Comparison of ENCODE assay signal across 11 cellular contexts in genomic region chr1:225939097-225939938, GRCh38. TPM values are rescaled to one million over a fixed set of nuclear protein-coding genes. Genes with fewer than 3 reads are reported as not detected.
DNase-seq lines count a peak whose midpoint lies in the region; ATAC-seq and TF ChIP-seq lines count a peak whose summit lies in the region.
"Not testable (repeated sequence)": the region's sequence is repeated elsewhere in the genome, so short reads cannot be mapped to it uniquely, and the experiment has no call there.
"Had no signal": no experiment of that assay in that cellular context is flagged by ENCODE, and none has a peak within 500 bp of the region (broad histone marks: within the 10 kb centered on the region; RNA-seq: fewer than 3 reads in every experiment).

No MANE protein-coding gene starts in this region.

- H3K14ac ChIP-seq in mesenchymal stem cell (ENCODE audit: low read length in 2 of 2); trophoblast cell (ENCODE audit: low read length): not testable (repeated sequence)

- H2BK12ac ChIP-seq in mesenchymal stem cell (ENCODE audit: low read length in 2 of 2); trophoblast cell (ENCODE audit: low read length): not testable (repeated sequence)

- H2AFZ ChIP-seq in mesenchymal stem cell (ENCODE audit: low read depth, low read length) = not testable (repeated sequence)
- peak overlapping the region; percentile 24 for H2AFZ ChIP-seq in trophoblast cell (ENCODE audit: insufficient read depth, low read length, poor library complexity)

- TF ChIP-seq POLR2A in stomach (IDR thresholded peaks at IDR 0.05) = not testable (repeated sequence)

- in situ Hi-C loops in brain microvascular endothelial cell (cut with HindIII; ENCODE audit: low pct_ligation_motif_present, low sequenced_read_pairs) = not testable (repeated sequence)

- not testable (repeated sequence) for H3K79me1 ChIP-seq in mesenchymal stem cell (replicated peaks; ENCODE audit: low read length, poor library complexity, severe bottlenecking); trophoblast cell (ENCODE audit: low read length)

- not testable (repeated sequence) for H4K12ac ChIP-seq in trophoblast cell (ENCODE audit: low read depth, low read length)

- peak overlapping the region; percentile 78 for H3K9ac ChIP-seq in HUES6 (ENCODE audit: low read length)
- H3K9ac ChIP-seq in mesenchymal stem cell (ENCODE audit: low read length); trophoblast cell (ENCODE audit: low read length): not testable (repeated sequence)

- H3K4me1 ChIP-seq in HUES6 (ENCODE audit: control insufficient read depth, insufficient read depth, low read length) (peaks cover 38% of the 10 kb centered on the region), trophoblast cell (ENCODE audit: control insufficient read depth in 1 of 2, insufficient read depth in 2 of 2, low read length in 2 of 2) (peaks cover 3 to 12% of the 10 kb centered on the region in 2 experiments), stomach (peaks cover 6 to 23% (median 12%) of the 10 kb centered on the region in 4 donors)
- not testable (repeated sequence) for H3K4me1 ChIP-seq in mesenchymal stem cell (ENCODE audit: control insufficient read depth, insufficient read depth, low read depth, low read length)

- H3K27me3 ChIP-seq in HUES6 (ENCODE audit: control insufficient read depth, insufficient read depth, low read length); brain microvascular endothelial cell (replicated peaks); trophoblast cell (ENCODE audit: insufficient read depth, low read length); stomach: not testable (repeated sequence)
- H3K27me3 ChIP-seq in mesenchymal stem cell (ENCODE audit: control insufficient read depth in 1 of 2, insufficient read depth in 1 of 2, low read length in 2 of 2) = peaks cover 0 to 14% of the 10 kb centered on the region in 2 experiments

- H3K36me3 ChIP-seq in HUES6 (ENCODE audit: control insufficient read depth, insufficient read depth, low read length); brain microvascular endothelial cell (replicated peaks); mesenchymal stem cell (ENCODE audit: control insufficient read depth in 1 of 2, insufficient read depth in 2 of 2, low read depth in 1 of 2, low read length in 2 of 2); trophoblast cell (ENCODE audit: control insufficient read depth in 1 of 2, insufficient read depth in 2 of 2, low read length in 2 of 2); stomach: not testable (repeated sequence)

- not testable (repeated sequence) for H3K9me3 ChIP-seq in HUES6 (ENCODE audit: control insufficient read depth, insufficient read depth, low read depth, low read length); mesenchymal stem cell (ENCODE audit: control insufficient read depth, low read length); trophoblast cell (ENCODE audit: insufficient read depth, low read depth, low read length); stomach

- not testable (repeated sequence) for H3K79me2 ChIP-seq in trophoblast cell (ENCODE audit: control insufficient read depth, insufficient read depth, low read length, poor library complexity)

- H2BK5ac ChIP-seq in mesenchymal stem cell (ENCODE audit: low read depth, low read length, poor library complexity, severe bottlenecking); trophoblast cell (ENCODE audit: low read depth, low read length, poor library complexity): not testable (repeated sequence)

- H4K8ac ChIP-seq in mesenchymal stem cell (ENCODE audit: low read length) = peak overlapping the region; percentile 53
- not testable (repeated sequence) for H4K8ac ChIP-seq in trophoblast cell (ENCODE audit: low read depth, low read length)

- not testable (repeated sequence) for H3K23ac ChIP-seq in mesenchymal stem cell (ENCODE audit: low read length in 2 of 2); trophoblast cell (ENCODE audit: low read length)

- H3K4ac ChIP-seq in mesenchymal stem cell (ENCODE audit: low read depth in 1 of 2, low read length in 2 of 2); trophoblast cell (ENCODE audit: low read depth, low read length): not testable (repeated sequence)

- intact Hi-C loops in left cardiac atrium (cut with DNase I); stomach (cut with DNase I; ENCODE audit: low total_unique reads): not testable (repeated sequence)

- WGBS in mesenchymal stem cell = 75% methylated on average over 14 of the region's 69 CpGs
- WGBS in trophoblast cell (ENCODE audit: extremely low coverage, insufficient coverage, insufficient read length) = no CpG with 5 or more reads among the region's 69 CpGs
- WGBS in stomach, 5 donors = 34 to 95% (median 38%) methylated on average over 7 to 63 of the region's 69 CpGs

- H3K18ac ChIP-seq in mesenchymal stem cell (ENCODE audit: low read depth in 1 of 2, low read length in 2 of 2); trophoblast cell (ENCODE audit: low read length): not testable (repeated sequence)

- H2BK120ac ChIP-seq in mesenchymal stem cell (ENCODE audit: low read depth, low read length); trophoblast cell (ENCODE audit: insufficient read depth, low read length, poor library complexity): not testable (repeated sequence)

- peak overlapping the region; percentile 54 for H3K4me3 ChIP-seq in HUES6 (ENCODE audit: low read depth, low read length)
- H3K4me3 ChIP-seq in brain microvascular endothelial cell (ENCODE audit: low read depth, low read length) = peak overlapping the region; percentile 9
- not testable (repeated sequence) for H3K4me3 ChIP-seq in mesenchymal stem cell (ENCODE audit: insufficient read depth in 1 of 2, low read depth in 1 of 2, low read length in 2 of 2); trophoblast cell (ENCODE audit: low read depth, low read length)
- peak overlapping the region in 3 of 4 donors; percentile 15 to 23 (median 23) for H3K4me3 ChIP-seq in stomach

- not testable (repeated sequence) for TF ChIP-seq EP300 in stomach (IDR thresholded peaks at IDR 0.05)

- DNase-seq in brain microvascular endothelial cell, left cardiac atrium, mesenchymal stem cell, trophoblast cell, stomach: not testable (repeated sequence)
- peak; percentile 43 for DNase-seq in iPS-NIHi7 (ENCODE audit: extremely low spot score)

- H2BK15ac ChIP-seq in mesenchymal stem cell (ENCODE audit: low read depth, poor library complexity, severe bottlenecking) = not testable (repeated sequence)

- H4K91ac ChIP-seq in mesenchymal stem cell (ENCODE audit: low read length); trophoblast cell (ENCODE audit: low read depth, low read length): not testable (repeated sequence)

- ATAC-seq in left cardiac atrium = peak; percentile 16 to 31

- not testable (repeated sequence) for H3K27ac ChIP-seq in HUES6 (ENCODE audit: low read depth, low read length); brain microvascular endothelial cell; mesenchymal stem cell (ENCODE audit: low read length, poor library complexity, severe bottlenecking); trophoblast cell (ENCODE audit: low read depth, low read length); stomach

- peak overlapping the region; percentile 21 for H3K4me2 ChIP-seq in mesenchymal stem cell (ENCODE audit: low read length, poor library complexity, severe bottlenecking)
- peak overlapping the region; percentile 54 for H3K4me2 ChIP-seq in trophoblast cell (ENCODE audit: low read length)

- not testable (repeated sequence) for TF ChIP-seq CTCF in brain microvascular endothelial cell (IDR thresholded peaks at IDR 0.05; ENCODE audit: low read depth, low read length, missing control alignments); stomach (IDR thresholded peaks at IDR 0.05)

- H2AK5ac ChIP-seq in mesenchymal stem cell (ENCODE audit: low read length, severe bottlenecking); trophoblast cell (ENCODE audit: low read length): not testable (repeated sequence)

RNA-seq across cellular contexts. Expression of gene LEFTY2, which starts 1.7 kb away (rescaled TPM):
- total RNA-seq in left cardiac atrium = 1 to 10 TPM in 1 of 2 donors, under 1 TPM in 1; 0.34 to 1.2 TPM
- not detected for polyA plus RNA-seq in mesenchymal stem cell (2013, experiment 1 of 2)
- 0.01 TPM for polyA plus RNA-seq in mesenchymal stem cell (2013, experiment 2 of 2)
- polyA plus RNA-seq in trophoblast cell (2013) = 4.2 and 4.7 TPM in 2 replicates
- total RNA-seq in stomach = 100 to 1,000 TPM in 1 of 5 donors, under 1 TPM in 1, not detected in 3; 0.18 to 138 TPM
- under 1 TPM in 1 of 3 donors, not detected in 2; 0.13 TPM for polyA plus RNA-seq in stomach
- total RNA-seq: Daoy, GM23248, Peyer's patch had no signal
- polyA plus RNA-seq: CD14-positive monocyte, GM23248 had no signal

RNA-seq across cellular contexts. Expression of gene PYCR2, which starts 15.3 kb away (rescaled TPM):
- total RNA-seq in left cardiac atrium (10 to 100 TPM; 58.0 to 58.8 TPM), stomach (10 to 100 TPM; 20.1 to 42.9 (median 21.8) TPM)
- 31.6 TPM for polyA plus RNA-seq in mesenchymal stem cell (2013, experiment 1 of 2)
- 32.5 TPM for polyA plus RNA-seq in mesenchymal stem cell (2013, experiment 2 of 2)
- polyA plus RNA-seq in trophoblast cell (2013) = 26.5 and 28.3 TPM in 2 replicates
- 10 to 100 TPM; 39.0 to 59.4 (median 39.9) TPM for polyA plus RNA-seq in stomach

RNA-seq across cellular contexts. Expression of gene LEFTY1, which starts 50.4 kb away (rescaled TPM):
- total RNA-seq in left cardiac atrium (under 1 TPM in 1 of 2 donors, not detected in 1; 0.27 TPM), stomach (100 to 1,000 TPM in 1 of 5 donors, under 1 TPM in 1, not detected in 3; 0.55 to 499 TPM)
- 0.07 TPM for polyA plus RNA-seq in mesenchymal stem cell (2013, experiment 1 of 2)
- polyA plus RNA-seq in mesenchymal stem cell (2013, experiment 2 of 2) = 0.15 TPM
- 0.18 and 0.22 TPM in 2 replicates for polyA plus RNA-seq in trophoblast cell (2013)
- under 1 TPM; 0.37 to 0.73 (median 0.61) TPM for polyA plus RNA-seq in stomach
- total RNA-seq: Daoy, GM23248 had no signal
- polyA plus RNA-seq: CD14-positive monocyte, GM23248 had no signal

RNA-seq across cellular contexts. Expression of gene TMEM63A, which starts 57.1 kb away (rescaled TPM):
- total RNA-seq in left cardiac atrium = 10 to 100 TPM; 33.2 to 37.1 TPM
- polyA plus RNA-seq in mesenchymal stem cell (2013, experiment 1 of 2) = 27.0 TPM
- polyA plus RNA-seq in mesenchymal stem cell (2013, experiment 2 of 2) = 24.8 TPM
- polyA plus RNA-seq in trophoblast cell (2013) = 25.6 and 26.7 TPM in 2 replicates
- 100 to 1,000 TPM in 3 of 5 donors, 10 to 100 TPM in 2; 82.6 to 208 (median 101) TPM for total RNA-seq in stomach
- polyA plus RNA-seq in stomach = 10 to 100 TPM in 2 of 3 donors, 1 to 10 TPM in 1; 5.3 to 25.7 (median 22.8) TPM

RNA-seq across cellular contexts. Expression of gene SDE2, which starts 59.8 kb away (rescaled TPM):
- total RNA-seq in left cardiac atrium (10 to 100 TPM; 11.1 to 18.7 TPM), stomach (10 to 100 TPM in 2 of 5 donors, 1 to 10 TPM in 3; 4.0 to 40.2 (median 9.0) TPM)
- polyA plus RNA-seq in mesenchymal stem cell (2013, experiment 1 of 2) = 10.6 TPM
- 11.2 TPM for polyA plus RNA-seq in mesenchymal stem cell (2013, experiment 2 of 2)
- polyA plus RNA-seq in trophoblast cell (2013) = 12.6 and 13.1 TPM in 2 replicates
- polyA plus RNA-seq in stomach = 1 to 10 TPM; 4.9 to 7.6 (median 7.6) TPM
